Comparison of ENCODE assay signal across 15 cellular contexts in the genomic region with DNA sequence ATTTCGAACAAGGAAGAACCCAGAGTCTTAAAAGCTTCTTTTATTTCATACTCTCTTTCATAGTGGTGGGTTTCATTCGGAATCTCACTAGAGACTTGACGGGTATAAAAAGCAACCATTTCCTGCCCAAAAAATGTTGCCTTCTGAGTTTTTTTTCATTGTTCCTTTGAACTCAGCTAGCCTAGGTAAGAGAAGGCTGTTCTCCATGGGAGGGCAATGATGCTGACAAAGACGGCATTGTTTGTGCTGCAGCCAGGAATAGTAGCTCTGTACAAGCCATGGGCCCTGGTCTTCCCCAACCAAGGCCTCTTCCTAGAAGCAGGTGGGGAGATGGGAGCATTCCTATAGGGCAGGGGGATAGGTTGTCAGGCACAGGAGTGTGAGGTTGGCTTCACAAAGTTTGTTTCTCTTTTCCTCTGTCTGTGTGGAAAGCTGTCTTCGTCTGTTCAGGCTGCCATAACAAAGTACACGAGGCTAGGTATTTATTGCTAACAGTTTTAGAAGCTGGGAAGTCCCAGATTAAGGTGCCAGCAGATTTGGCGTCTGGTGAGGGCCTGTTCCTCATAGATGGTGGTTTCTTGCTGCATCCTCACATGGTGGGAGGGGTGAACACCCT.
"Had no signal": no experiment of that assay in that cellular context is flagged by ENCODE, and none has a peak within 500 bp of the region (broad histone marks: within the 10 kb centered on the region; RNA-seq: fewer than 3 reads in every experiment).

No MANE protein-coding gene starts in this region.

- H3K36me3 ChIP-seq: prostate gland had no signal

- H3K4me1 ChIP-seq: prostate gland had no signal

- H3K9me3 Mint-ChIP-seq: activated CD4-positive, alpha-beta T cell treated with anti-CD3 and anti-CD28 coated beads, Interleukin-2, amount 10 ng/mL, durations not matched to agents 7 days and 5 days; activated T-helper 1 cell treated with anti-CD3 and anti-CD28 coated beads, Interleukin-12 subunit alpha, Interleukin-12 subunit beta, Interleukin-2, Interleukin-4 antibody, amounts not matched to agents 30 ng/mL and 10 ng/mL and 1 ng/mL, durations not matched to agents 14 hours and 24 hours and 36 hours; T-helper 2 cell treated with Interferon-gamma antibody and Interleukin-4, amounts not matched to agents 5 μg/mL and 100 μg/mL, for 36 hours had no signal

- H3K27ac Mint-ChIP-seq: activated CD4-positive, alpha-beta T cell treated with anti-CD3 and anti-CD28 coated beads, Interleukin-2, amount 10 ng/mL, durations not matched to agents 7 days and 5 days; activated T-helper 1 cell treated with anti-CD3 and anti-CD28 coated beads, Interleukin-12 subunit alpha, Interleukin-12 subunit beta, Interleukin-2, Interleukin-4 antibody, amounts not matched to agents 30 ng/mL and 10 ng/mL and 1 ng/mL, durations not matched to agents 14 hours and 24 hours and 36 hours; T-helper 2 cell treated with Interferon-gamma antibody and Interleukin-4, amounts not matched to agents 5 μg/mL and 100 μg/mL, for 36 hours had no signal

- H3K27ac ChIP-seq: prostate gland had no signal

- H3K4me3 Mint-ChIP-seq: activated CD4-positive, alpha-beta T cell treated with anti-CD3 and anti-CD28 coated beads, Interleukin-2, amount 10 ng/mL, durations not matched to agents 7 days and 5 days; activated T-helper 1 cell treated with anti-CD3 and anti-CD28 coated beads, Interleukin-12 subunit alpha, Interleukin-12 subunit beta, Interleukin-2, Interleukin-4 antibody, amounts not matched to agents 30 ng/mL and 10 ng/mL and 1 ng/mL, durations not matched to agents 14 hours and 24 hours and 36 hours; T-helper 2 cell treated with Interferon-gamma antibody and Interleukin-4, amounts not matched to agents 5 μg/mL and 100 μg/mL, for 36 hours had no signal

- H3K9me3 ChIP-seq: prostate gland had no signal

- DNase-seq: activated CD4-positive, alpha-beta T cell treated with anti-CD3 and anti-CD28 coated beads, Interleukin-2, amount 10 ng/mL, durations not matched to agents 7 days and 5 days; activated CD8-positive, alpha-beta memory T cell treated with anti-CD3 and anti-CD28 coated beads, Interleukin-2, amount 50 U/mL, for 48 hours; aorta; cerebellar nuclear complex; effector CD8-positive, alpha-beta T cell; foreskin melanocyte; nucleus accumbens; right cardiac atrium; small intestine; stimulated activated naive CD8-positive, alpha-beta T cell treated with anti-CD3 and anti-CD28 coated beads, Interleukin-15, Interleukin-2, amounts not matched to agents 100 U/mL and 50 U/mL, for 24 hours; trophoblast cell had no signal

- H3K4me3 ChIP-seq: lung, prostate gland had no signal

- ATAC-seq: right cardiac atrium; stimulated activated naive CD8-positive, alpha-beta T cell treated with anti-CD3 and anti-CD28 coated beads, Interleukin-15, Interleukin-2, amounts not matched to agents 100 U/mL and 50 U/mL, for 24 hours had no signal
